Comparison of ENCODE assay signal across 15 cellular contexts in the genomic region with DNA sequence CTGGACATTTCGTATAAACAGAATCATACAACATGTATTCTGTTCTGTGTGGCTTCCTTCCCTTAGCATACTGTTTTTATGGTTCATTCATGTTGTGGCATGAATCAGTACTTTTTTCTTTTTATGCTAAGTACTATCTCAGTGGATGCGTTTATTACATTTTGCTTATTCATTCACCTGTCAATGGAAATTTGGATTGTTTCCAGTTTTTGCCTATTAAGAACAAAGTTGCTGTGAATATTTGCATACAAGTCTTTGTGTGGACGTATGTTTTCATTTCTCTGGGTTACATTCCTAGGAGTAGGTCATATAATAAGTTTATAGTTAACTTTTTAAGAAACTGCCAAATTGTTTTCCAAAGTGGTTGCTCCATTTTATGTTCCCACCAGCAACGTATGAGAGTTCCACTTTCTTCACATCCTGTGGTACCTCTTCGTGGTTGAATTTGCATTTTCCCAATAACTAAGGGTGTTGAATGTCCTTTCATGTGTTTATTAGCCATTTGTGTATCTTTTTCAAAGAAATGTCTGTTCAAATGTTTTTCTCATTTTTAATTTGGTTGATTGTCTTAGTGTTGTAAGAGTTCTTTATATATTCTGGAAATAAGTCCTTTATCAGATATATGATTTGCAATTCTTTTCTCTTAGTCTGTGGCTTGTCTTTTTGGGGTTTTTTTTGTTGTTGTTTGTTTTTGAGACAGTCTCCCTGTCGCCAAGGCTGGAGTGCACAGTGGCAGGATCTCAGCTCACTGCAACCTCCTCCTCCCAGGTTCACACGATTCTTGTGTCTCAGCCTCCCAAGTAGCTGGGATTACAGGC.
"Had no signal": no experiment of that assay in that cellular context is flagged by ENCODE, and none has a peak within 500 bp of the region (broad histone marks: within the 10 kb centered on the region; RNA-seq: fewer than 3 reads in every experiment).

No MANE protein-coding gene starts in this region.

- H3K27me3 ChIP-seq: adrenal gland, heart left ventricle had no signal

- H3K36me3 Mint-ChIP-seq: naive thymus-derived CD8-positive, alpha-beta T cell; stimulated activated memory B cell treated with anti-CD40 and anti-IgM and Interleukin-4, amounts not matched to agents 10 μg/mL and 1 μg/mL and 100 μg/mL, for 72 hours had no signal

- H3K4me3 Mint-ChIP-seq: activated T-cell treated with anti-CD3 and anti-CD28 coated beads, Interleukin-2, amount 50 U/mL, for 24 hours; naive thymus-derived CD8-positive, alpha-beta T cell; stimulated activated memory B cell treated with anti-CD40 and anti-IgM and Interleukin-4, amounts not matched to agents 10 μg/mL and 1 μg/mL and 100 μg/mL, for 72 hours had no signal

- DNase-seq: activated CD4-positive, alpha-beta T cell treated with anti-CD3 and anti-CD28 coated beads, Interleukin-2, amount 50 U/mL, for 4 hours; activated CD4-positive, CD25-positive, alpha-beta regulatory T cell treated with anti-CD3 and anti-CD28 coated beads, Interleukin-2, amount 50 U/mL, for 72 hours; activated naive CD4-positive, alpha-beta T cell treated with anti-CD3 and anti-CD28 coated beads, Interleukin-2, amount 50 U/mL, for 16 hours; activated T-cell treated with anti-CD3 and anti-CD28 coated beads, Interleukin-2, amount 50 U/mL, for 24 hours; central memory CD4-positive, alpha-beta T cell; effector CD4-positive, alpha-beta T cell; foreskin melanocyte; heart left ventricle; naive thymus-derived CD8-positive, alpha-beta T cell; retina; T1000 had no signal

- H3K36me3 ChIP-seq: adrenal gland, heart left ventricle had no signal

- H3K27me3 Mint-ChIP-seq: activated T-cell treated with anti-CD3 and anti-CD28 coated beads, Interleukin-2, amount 50 U/mL, for 24 hours had no signal

- H3K27ac ChIP-seq: adrenal gland, coronary artery, heart left ventricle had no signal

- H3K4me3 ChIP-seq: adrenal gland, coronary artery, heart left ventricle had no signal

- H3K4me1 Mint-ChIP-seq: stimulated activated memory B cell treated with anti-CD40 and anti-IgM and Interleukin-4, amounts not matched to agents 10 μg/mL and 1 μg/mL and 100 μg/mL, for 72 hours had no signal

- ATAC-seq: heart left ventricle; left lobe of liver; naive thymus-derived CD8-positive, alpha-beta T cell; stimulated activated memory B cell treated with anti-CD40 and anti-IgM and Interleukin-4, amounts not matched to agents 10 μg/mL and 1 μg/mL and 100 μg/mL, for 72 hours had no signal

- H3K9me3 Mint-ChIP-seq: activated T-cell treated with anti-CD3 and anti-CD28 coated beads, Interleukin-2, amount 50 U/mL, for 24 hours; stimulated activated memory B cell treated with anti-CD40 and anti-IgM and Interleukin-4, amounts not matched to agents 10 μg/mL and 1 μg/mL and 100 μg/mL, for 72 hours had no signal

- H3K27ac Mint-ChIP-seq: activated T-cell treated with anti-CD3 and anti-CD28 coated beads, Interleukin-2, amount 50 U/mL, for 24 hours; naive thymus-derived CD8-positive, alpha-beta T cell; stimulated activated memory B cell treated with anti-CD40 and anti-IgM and Interleukin-4, amounts not matched to agents 10 μg/mL and 1 μg/mL and 100 μg/mL, for 72 hours had no signal

- H3K9me3 ChIP-seq: adrenal gland had no signal
